Comparison of ENCODE assay signal across 9 cellular contexts in genomic region chr2:197306691-197307030, GRCh38. TPM values are rescaled to one million over a fixed set of nuclear protein-coding genes. Genes with fewer than 3 reads are reported as not detected.
DNase-seq lines count a peak whose midpoint lies in the region; ATAC-seq and TF ChIP-seq lines count a peak whose summit lies in the region.
"Had no signal": no experiment of that assay in that cellular context is flagged by ENCODE, and none has a peak within 500 bp of the region (broad histone marks: within the 10 kb centered on the region; RNA-seq: fewer than 3 reads in every experiment).

No MANE protein-coding gene starts in this region.

- H3K9me3 ChIP-seq in left ventricle myocardium inferior (replicated peaks): no peaks in the 10 kb centered on the region
- H3K9me3 ChIP-seq in suprapubic skin: no peaks in the 10 kb centered on the region
- H3K9me3 ChIP-seq in endodermal cell (ENCODE audit: control insufficient read depth, low read length): no peaks in the 10 kb centered on the region

- intact Hi-C loops in activated CD4-positive, alpha-beta T cell treated with anti-CD3 and anti-CD28 coated beads for 36 hours (cut with DNase I, micrococcal nuclease): loop anchor here (5.0 to 10.0 kb wide), 5 partner anchors 126 to 1142 kb away; partner anchors contain the start of gene STK17B (in 1 of the 2)
- intact Hi-C loops in activated CD4-positive, alpha-beta memory T cell treated with anti-CD3 and anti-CD28 coated beads for 36 hours (cut with micrococcal nuclease): loop anchor here (5.0 to 10.0 kb wide), 6 partner anchors 126 to 1772 kb away; partner anchors contain the start of gene PGAP1
- intact Hi-C loops in left ventricle myocardium inferior (cut with micrococcal nuclease): no loop called here

- TF ChIP-seq CTCF in left ventricle myocardium inferior (IDR thresholded peaks at IDR 0.05; ENCODE audit: borderline replicate concordance) (no peak), suprapubic skin (IDR thresholded peaks at IDR 0.05) (no peak), endodermal cell (conservative IDR thresholded peaks at IDR 0.05) (no peak)

- CTCF ChIA-PET in activated CD4-positive, alpha-beta T cell treated with anti-CD3 and anti-CD28 coated beads for 36 hours (lab: Charles Lee): interaction anchor here (1.1 to 6.2 kb wide), 4 partner anchors 38 to 193 kb away, joined by 3 to 32 read pairs (median 4); no protein-coding TSS in a partner anchor
- CTCF ChIA-PET in activated CD4-positive, alpha-beta memory T cell treated with anti-CD3 and anti-CD28 coated beads for 36 hours (lab: Charles Lee): interaction anchor here (0.6 to 4.2 kb wide), 5 partner anchors 92 to 138 kb away, joined by 3 to 27 read pairs (median 4); no protein-coding TSS in a partner anchor

- peaks cover 25% of the 10 kb centered on the region for H3K36me3 Mint-ChIP-seq in activated CD4-positive, alpha-beta T cell treated with anti-CD3 and anti-CD28 coated beads for 36 hours (ENCODE audit: low read depth)
- peaks cover 22% of the 10 kb centered on the region for H3K36me3 Mint-ChIP-seq in activated CD4-positive, alpha-beta memory T cell treated with anti-CD3 and anti-CD28 coated beads for 36 hours
- H3K36me3 Mint-ChIP-seq in endodermal cell (ENCODE audit: low read depth): no peaks in the 10 kb centered on the region

- H3K4me3 Mint-ChIP-seq in activated CD4-positive, alpha-beta T cell treated with anti-CD3 and anti-CD28 coated beads for 36 hours: peak overlapping the region; percentile 93
- H3K4me3 Mint-ChIP-seq in activated CD4-positive, alpha-beta memory T cell treated with anti-CD3 and anti-CD28 coated beads for 36 hours: peak overlapping the region; percentile 95
- H3K4me3 Mint-ChIP-seq in endodermal cell: no peak overlapping the region

- peak overlapping the region; percentile 68 for H3K27ac ChIP-seq in left ventricle myocardium inferior (replicated peaks)
- peak overlapping the region; percentile 59 for H3K27ac ChIP-seq in suprapubic skin
- no peak overlapping the region for H3K27ac ChIP-seq in endodermal cell (ENCODE audit: low read depth, low read length)

- no peak overlapping the region for H3K9ac ChIP-seq in endodermal cell (ENCODE audit: extremely low read depth, low read length, poor library complexity, severe bottlenecking)

- no peaks in the 10 kb centered on the region for H3K27me3 Mint-ChIP-seq in activated CD4-positive, alpha-beta T cell treated with anti-CD3 and anti-CD28 coated beads for 36 hours
- no peaks in the 10 kb centered on the region for H3K27me3 Mint-ChIP-seq in activated CD4-positive, alpha-beta memory T cell treated with anti-CD3 and anti-CD28 coated beads for 36 hours
- H3K27me3 Mint-ChIP-seq in endodermal cell (ENCODE audit: insufficient read depth): peaks cover 24% of the 10 kb centered on the region

- 33% methylated on average over 3 of the region's 3 CpGs for WGBS in suprapubic skin
- 83 to 88% methylated on average over 3 of the region's 3 CpGs for WGBS in endodermal cell (ENCODE audit: insufficient coverage in 1 of 2, insufficient read length in 1 of 2), 2 experiments

- TF ChIP-seq EP300 in suprapubic skin (IDR thresholded peaks at IDR 0.05): no peak

- H3K27me3 ChIP-seq in left ventricle myocardium inferior (ENCODE audit: low read depth) (no peaks in the 10 kb centered on the region), suprapubic skin (no peaks in the 10 kb centered on the region), endodermal cell (ENCODE audit: control insufficient read depth, insufficient read depth, low read length, poor library complexity, severe bottlenecking) (peaks cover 19% of the 10 kb centered on the region)

- H3K4me3 ChIP-seq in left ventricle myocardium inferior: no peak overlapping the region
- no peak overlapping the region for H3K4me3 ChIP-seq in suprapubic skin
- H3K4me3 ChIP-seq in endodermal cell (ENCODE audit: low read length): no peak overlapping the region

- H3K4me1 Mint-ChIP-seq in activated CD4-positive, alpha-beta T cell treated with anti-CD3 and anti-CD28 coated beads for 36 hours: peaks cover 67% of the 10 kb centered on the region
- H3K4me1 Mint-ChIP-seq in activated CD4-positive, alpha-beta memory T cell treated with anti-CD3 and anti-CD28 coated beads for 36 hours (ENCODE audit: low read depth): peaks cover 71% of the 10 kb centered on the region
- peaks cover 23% of the 10 kb centered on the region for H3K4me1 Mint-ChIP-seq in endodermal cell

- peak; percentile 63 for DNase-seq in activated CD4-positive, alpha-beta T cell treated with anti-CD3 and anti-CD28 coated beads for 36 hours
- DNase-seq in activated CD4-positive, alpha-beta T cell treated with anti-CD3 and anti-CD28 coated beads for 1 hour: no peak
- peak; percentile 58 for DNase-seq in activated CD4-positive, alpha-beta memory T cell treated with anti-CD3 and anti-CD28 coated beads for 36 hours
- DNase-seq in left ventricle myocardium inferior (peak; percentile 27), suprapubic skin (ENCODE audit: low spot score in 2 of 2) (no peak), endodermal cell (no peak)
- DNase-seq: kidney glomerular epithelial cell had no signal

- peak overlapping the region; percentile 98 for H3K27ac Mint-ChIP-seq in activated CD4-positive, alpha-beta T cell treated with anti-CD3 and anti-CD28 coated beads for 36 hours
- peak overlapping the region; percentile 99 for H3K27ac Mint-ChIP-seq in activated CD4-positive, alpha-beta memory T cell treated with anti-CD3 and anti-CD28 coated beads for 36 hours
- H3K27ac Mint-ChIP-seq in endodermal cell: no peak overlapping the region

- no peaks in the 10 kb centered on the region for H3K36me3 ChIP-seq in left ventricle myocardium inferior
- no peaks in the 10 kb centered on the region for H3K36me3 ChIP-seq in suprapubic skin
- no peaks in the 10 kb centered on the region for H3K36me3 ChIP-seq in endodermal cell (ENCODE audit: control insufficient read depth, insufficient read depth, low read length)

- no peak for ATAC-seq in activated CD4-positive, alpha-beta T cell treated with anti-CD3 and anti-CD28 coated beads for 36 hours
- ATAC-seq in HG03097 (IDR thresholded peaks at IDR 0.05; ENCODE audit: low FRiP score, unreplicated experiment) (no peak), GM19328 (IDR thresholded peaks at IDR 0.05; ENCODE audit: unreplicated experiment) (no peak)

- peaks cover 44% of the 10 kb centered on the region for H3K4me1 ChIP-seq in left ventricle myocardium inferior
- H3K4me1 ChIP-seq in suprapubic skin: peaks cover 40% of the 10 kb centered on the region
- peaks cover 5% of the 10 kb centered on the region for H3K4me1 ChIP-seq in endodermal cell (ENCODE audit: control insufficient read depth, insufficient read depth, low read length)

- TF ChIP-seq POLR2A in suprapubic skin (IDR thresholded peaks at IDR 0.05): no peak

- H3K9me3 Mint-ChIP-seq in activated CD4-positive, alpha-beta T cell treated with anti-CD3 and anti-CD28 coated beads for 36 hours (ENCODE audit: low read depth): no peaks in the 10 kb centered on the region
- no peaks in the 10 kb centered on the region for H3K9me3 Mint-ChIP-seq in activated CD4-positive, alpha-beta memory T cell treated with anti-CD3 and anti-CD28 coated beads for 36 hours
- H3K9me3 Mint-ChIP-seq in endodermal cell: no peaks in the 10 kb centered on the region

- POLR2A ChIA-PET in activated CD4-positive, alpha-beta T cell treated with anti-CD3 and anti-CD28 coated beads for 36 hours (lab: Charles Lee): interaction anchor here (0.7 to 3.6 kb wide), 3 partner anchors 18 to 108 kb away, joined by 3 to 23 read pairs (median 6); no protein-coding TSS in a partner anchor
- POLR2A ChIA-PET in activated CD4-positive, alpha-beta memory T cell treated with anti-CD3 and anti-CD28 coated beads for 36 hours (lab: Charles Lee): interaction anchor here (0.7 to 8.6 kb wide), 10 partner anchors 11 to 115 kb away, joined by 3 to 101 read pairs (median 8); no protein-coding TSS in a partner anchor

RNA-seq across cellular contexts. Expression of gene ANKRD44, which starts 3.9 kb away (rescaled TPM):
- total RNA-seq in activated CD4-positive, alpha-beta T cell treated with anti-CD3 and anti-CD28 coated beads for 36 hours: 100 to 1,000 TPM; 122 to 181 TPM
- 100 to 1,000 TPM; 123 to 125 TPM for total RNA-seq in activated CD4-positive, alpha-beta memory T cell treated with anti-CD3 and anti-CD28 coated beads for 36 hours
- 7.1 TPM for total RNA-seq in left ventricle myocardium inferior
- total RNA-seq in suprapubic skin: 10 to 100 TPM in 3 of 4 donors, 1 to 10 TPM in 1; 6.3 to 34.4 (median 17.8) TPM
- 10 to 100 TPM in 1 of 2 donors, 1 to 10 TPM in 1; 6.2 to 10.6 TPM for total RNA-seq in endodermal cell
- polyA plus RNA-seq in endodermal cell (2013, experiment 1 of 2): 3.2 TPM
- 2.2 TPM for polyA plus RNA-seq in endodermal cell (2013, experiment 2 of 2)

Comparison
In these comparisons a context has a peak if more than half of its experiments do, and no peak if none do; other contexts are left out.
1. DNase-seq: peak in activated CD4-positive, alpha-beta T cell treated with anti-CD3 and anti-CD28 coated beads for 36 hours (single experiment), activated CD4-positive, alpha-beta memory T cell treated with anti-CD3 and anti-CD28 coated beads for 36 hours (single experiment) and left ventricle myocardium inferior (single experiment); none in activated CD4-positive, alpha-beta T cell treated with anti-CD3 and anti-CD28 coated beads for 1 hour (single experiment), suprapubic skin (0 of 2) and endodermal cell (single experiment).